ENCODE assay signal across 7 cellular contexts in the genomic region with DNA sequence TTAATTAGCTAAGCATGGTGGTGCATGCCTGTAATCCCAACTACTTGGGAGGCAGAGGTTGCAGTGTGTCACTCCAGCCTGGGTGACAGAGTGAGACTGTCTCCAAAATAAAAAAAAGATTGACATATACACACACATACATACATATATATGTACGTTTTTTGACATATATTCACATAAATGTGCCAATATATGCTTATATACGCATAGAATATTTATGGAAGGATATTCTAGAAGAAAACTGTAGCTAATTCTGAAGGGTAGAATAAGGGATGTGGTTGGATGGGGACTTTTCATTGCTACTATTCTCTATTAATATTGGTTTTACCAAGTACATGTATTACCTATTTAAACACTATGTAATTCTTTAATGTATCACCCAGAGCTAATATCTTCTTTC.
"Had no signal": no experiment of that assay in that cellular context is flagged by ENCODE, and none has a peak within 500 bp of the region (broad histone marks: within the 10 kb centered on the region; RNA-seq: fewer than 3 reads in every experiment).

No MANE protein-coding gene starts in this region.

- H3K4me3 ChIP-seq: GM12878 had no signal

- FAIRE-seq: G401.6, GM12878, GM12891, GM18507, GM19239 had no signal

- DNase-seq: GDM1, GF-D8 had no signal

- ATAC-seq: GM12878 had no signal
